Comparison of ENCODE assay signal across 1 cellular context in genomic region chr6:122471107-122472021, GRCh38.
TF ChIP-seq lines count a peak whose summit lies in the region.

TSS of gene SERINC1 (minus strand) at chr6:122471807. CDS start at chr6:122471737, 70 bp downstream.

TF ChIP-seq in HepG2, 621 proteins besides CTCF, POLR2A, EP300 and RAD21 (continued from another document and continues in another):
- TF ChIP-seq ZNF292 (CRISPR knock-in tag; IDR thresholded peaks at IDR 0.05; ENCODE audit: borderline replicate concordance, low read depth) (peak; percentile 77; the same call in 1 of the 2 replicates), TBX2 (CRISPR knock-in tag; IDR thresholded peaks at IDR 0.05; ENCODE audit: borderline replicate concordance) (peak; percentile 87), ZNF160 (CRISPR knock-in tag; IDR thresholded peaks at IDR 0.05) (0 out of 2 replicates have a peak, but pooled peaks have one; percentile 43), ZNF326 (CRISPR knock-in tag; IDR thresholded peaks at IDR 0.05; ENCODE audit: borderline replicate concordance) (no peak), CENPT (CRISPR knock-in tag; IDR thresholded peaks at IDR 0.05; ENCODE audit: low read depth) (no peak), RNF2 (conservative IDR thresholded peaks at IDR 0.05; ENCODE audit: low read depth) (no peak), SUZ12 (IDR thresholded peaks at IDR 0.05; ENCODE audit: low read depth, low read length) (no peak), ZNF557 (CRISPR knock-in tag; IDR thresholded peaks at IDR 0.05) (peak; percentile 84; the same call in 1 of the 2 replicates), KLF9 (CRISPR knock-in tag; IDR thresholded peaks at IDR 0.05; ENCODE audit: low read depth) (no peak; the same call in 1 of the 2 replicates), ZFP1 (CRISPR knock-in tag; IDR thresholded peaks at IDR 0.05) (0 out of 2 replicates have a peak, but pooled peaks have one; percentile 35), MTERF4 (CRISPR knock-in tag; IDR thresholded peaks at IDR 0.05) (no peak), ZNF569 (CRISPR knock-in tag; IDR thresholded peaks at IDR 0.05; ENCODE audit: borderline replicate concordance) (peak; percentile 35; the same call in 1 of the 2 replicates), FOXO4 (CRISPR knock-in tag; conservative IDR thresholded peaks at IDR 0.05) (0 out of 2 replicates have a peak, but pooled peaks have one; percentile 54), NPAS2 (CRISPR knock-in tag; IDR thresholded peaks at IDR 0.05; ENCODE audit: borderline replicate concordance) (no peak), SP1 (IDR thresholded peaks at IDR 0.05) (no peak), SP1 (CRISPR knock-in tag; IDR thresholded peaks at IDR 0.05) (peak; percentile 72; the same call in 1 of the 2 replicates), RARG (CRISPR knock-in tag; IDR thresholded peaks at IDR 0.05; ENCODE audit: low read depth) (peak; percentile 65; the same call in 1 of the 2 replicates), CAMTA2 (CRISPR knock-in tag; IDR thresholded peaks at IDR 0.05; ENCODE audit: borderline replicate concordance) (peak; percentile 40; the same call in 1 of the 2 replicates), IRX3 (CRISPR knock-in tag; IDR thresholded peaks at IDR 0.05; ENCODE audit: borderline replicate concordance, low read depth) (peak; percentile 86; the same call in 1 of the 2 replicates), DZIP1 (CRISPR knock-in tag; IDR thresholded peaks at IDR 0.05) (0 out of 2 replicates have a peak, but pooled peaks have one; percentile 74), RORA (CRISPR knock-in tag; IDR thresholded peaks at IDR 0.05) (no peak)
- TF ChIP-seq, protein P1, sequence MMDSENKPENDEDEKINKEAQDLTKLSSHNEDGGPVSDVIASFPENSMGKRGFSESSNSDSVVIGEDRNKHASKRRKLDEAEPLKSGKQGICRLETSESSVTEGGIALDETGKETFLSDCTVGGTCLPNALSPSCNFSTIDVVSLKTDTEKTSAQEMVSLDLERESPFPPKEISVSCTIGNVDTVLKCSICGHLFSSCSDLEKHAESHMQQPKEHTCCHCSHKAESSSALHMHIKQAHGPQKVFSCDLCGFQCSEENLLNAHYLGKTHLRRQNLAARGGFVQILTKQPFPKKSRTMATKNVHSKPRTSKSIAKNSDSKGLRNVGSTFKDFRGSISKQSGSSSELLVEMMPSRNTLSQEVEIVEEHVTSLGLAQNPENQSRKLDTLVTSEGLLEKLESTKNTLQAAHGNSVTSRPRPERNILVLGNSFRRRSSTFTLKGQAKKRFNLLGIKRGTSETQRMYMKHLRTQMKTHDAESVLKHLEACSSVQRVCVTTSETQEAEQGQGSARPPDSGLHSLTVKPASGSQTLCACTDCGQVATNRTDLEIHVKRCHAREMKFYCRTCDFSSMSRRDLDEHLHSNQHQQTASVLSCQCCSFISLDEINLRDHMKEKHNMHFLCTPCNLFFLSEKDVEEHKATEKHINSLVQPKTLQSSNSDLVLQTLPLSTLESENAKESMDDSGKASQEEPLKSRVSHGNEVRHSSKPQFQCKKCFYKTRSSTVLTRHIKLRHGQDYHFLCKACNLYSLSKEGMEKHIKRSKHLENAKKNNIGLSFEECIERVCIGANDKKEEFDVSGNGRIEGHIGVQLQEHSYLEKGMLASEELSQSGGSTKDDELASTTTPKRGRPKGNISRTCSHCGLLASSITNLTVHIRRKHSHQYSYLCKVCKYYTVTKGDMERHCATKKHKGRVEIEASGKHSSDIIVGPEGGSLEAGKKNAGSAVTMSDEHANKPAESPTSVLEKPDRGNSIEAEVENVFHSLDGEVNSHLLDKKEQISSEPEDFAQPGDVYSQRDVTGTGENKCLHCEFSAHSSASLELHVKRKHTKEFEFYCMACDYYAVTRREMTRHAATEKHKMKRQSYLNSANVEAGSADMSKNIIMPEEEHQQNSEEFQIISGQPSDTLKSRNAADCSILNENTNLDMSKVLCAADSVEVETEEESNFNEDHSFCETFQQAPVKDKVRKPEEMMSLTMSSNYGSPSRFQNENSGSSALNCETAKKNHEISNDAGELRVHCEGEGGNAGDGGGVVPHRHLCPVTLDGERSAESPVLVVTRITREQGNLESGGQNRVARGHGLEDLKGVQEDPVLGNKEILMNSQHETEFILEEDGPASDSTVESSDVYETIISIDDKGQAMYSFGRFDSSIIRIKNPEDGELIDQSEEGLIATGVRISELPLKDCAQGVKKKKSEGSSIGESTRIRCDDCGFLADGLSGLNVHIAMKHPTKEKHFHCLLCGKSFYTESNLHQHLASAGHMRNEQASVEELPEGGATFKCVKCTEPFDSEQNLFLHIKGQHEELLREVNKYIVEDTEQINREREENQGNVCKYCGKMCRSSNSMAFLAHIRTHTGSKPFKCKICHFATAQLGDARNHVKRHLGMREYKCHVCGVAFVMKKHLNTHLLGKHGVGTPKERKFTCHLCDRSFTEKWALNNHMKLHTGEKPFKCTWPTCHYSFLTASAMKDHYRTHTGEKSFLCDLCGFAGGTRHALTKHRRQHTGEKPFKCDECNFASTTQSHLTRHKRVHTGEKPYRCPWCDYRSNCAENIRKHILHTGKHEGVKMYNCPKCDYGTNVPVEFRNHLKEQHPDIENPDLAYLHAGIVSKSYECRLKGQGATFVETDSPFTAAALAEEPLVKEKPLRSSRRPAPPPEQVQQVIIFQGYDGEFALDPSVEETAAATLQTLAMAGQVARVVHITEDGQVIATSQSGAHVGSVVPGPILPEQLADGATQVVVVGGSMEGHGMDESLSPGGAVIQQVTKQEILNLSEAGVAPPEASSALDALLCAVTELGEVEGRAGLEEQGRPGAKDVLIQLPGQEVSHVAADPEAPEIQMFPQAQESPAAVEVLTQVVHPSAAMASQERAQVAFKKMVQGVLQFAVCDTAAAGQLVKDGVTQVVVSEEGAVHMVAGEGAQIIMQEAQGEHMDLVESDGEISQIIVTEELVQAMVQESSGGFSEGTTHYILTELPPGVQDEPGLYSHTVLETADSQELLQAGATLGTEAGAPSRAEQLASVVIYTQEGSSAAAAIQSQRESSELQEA (CRISPR knock-in tag; IDR thresholded peaks at IDR 0.05; ENCODE audit: not compliant biosample characterization), result no peak
- TF ChIP-seq, protein P2, sequence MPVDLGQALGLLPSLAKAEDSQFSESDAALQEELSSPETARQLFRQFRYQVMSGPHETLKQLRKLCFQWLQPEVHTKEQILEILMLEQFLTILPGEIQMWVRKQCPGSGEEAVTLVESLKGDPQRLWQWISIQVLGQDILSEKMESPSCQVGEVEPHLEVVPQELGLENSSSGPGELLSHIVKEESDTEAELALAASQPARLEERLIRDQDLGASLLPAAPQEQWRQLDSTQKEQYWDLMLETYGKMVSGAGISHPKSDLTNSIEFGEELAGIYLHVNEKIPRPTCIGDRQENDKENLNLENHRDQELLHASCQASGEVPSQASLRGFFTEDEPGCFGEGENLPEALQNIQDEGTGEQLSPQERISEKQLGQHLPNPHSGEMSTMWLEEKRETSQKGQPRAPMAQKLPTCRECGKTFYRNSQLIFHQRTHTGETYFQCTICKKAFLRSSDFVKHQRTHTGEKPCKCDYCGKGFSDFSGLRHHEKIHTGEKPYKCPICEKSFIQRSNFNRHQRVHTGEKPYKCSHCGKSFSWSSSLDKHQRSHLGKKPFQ (CRISPR knock-in tag; IDR thresholded peaks at IDR 0.05; ENCODE audit: insufficient replicate concordance), result peak; percentile 39
- TF ChIP-seq, protein P3, sequence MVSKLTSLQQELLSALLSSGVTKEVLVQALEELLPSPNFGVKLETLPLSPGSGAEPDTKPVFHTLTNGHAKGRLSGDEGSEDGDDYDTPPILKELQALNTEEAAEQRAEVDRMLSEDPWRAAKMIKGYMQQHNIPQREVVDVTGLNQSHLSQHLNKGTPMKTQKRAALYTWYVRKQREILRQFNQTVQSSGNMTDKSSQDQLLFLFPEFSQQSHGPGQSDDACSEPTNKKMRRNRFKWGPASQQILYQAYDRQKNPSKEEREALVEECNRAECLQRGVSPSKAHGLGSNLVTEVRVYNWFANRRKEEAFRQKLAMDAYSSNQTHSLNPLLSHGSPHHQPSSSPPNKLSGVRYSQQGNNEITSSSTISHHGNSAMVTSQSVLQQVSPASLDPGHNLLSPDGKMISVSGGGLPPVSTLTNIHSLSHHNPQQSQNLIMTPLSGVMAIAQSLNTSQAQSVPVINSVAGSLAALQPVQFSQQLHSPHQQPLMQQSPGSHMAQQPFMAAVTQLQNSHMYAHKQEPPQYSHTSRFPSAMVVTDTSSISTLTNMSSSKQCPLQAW (CRISPR knock-in tag; IDR thresholded peaks at IDR 0.05), result peak; percentile 83
- TF ChIP-seq, protein P4, sequence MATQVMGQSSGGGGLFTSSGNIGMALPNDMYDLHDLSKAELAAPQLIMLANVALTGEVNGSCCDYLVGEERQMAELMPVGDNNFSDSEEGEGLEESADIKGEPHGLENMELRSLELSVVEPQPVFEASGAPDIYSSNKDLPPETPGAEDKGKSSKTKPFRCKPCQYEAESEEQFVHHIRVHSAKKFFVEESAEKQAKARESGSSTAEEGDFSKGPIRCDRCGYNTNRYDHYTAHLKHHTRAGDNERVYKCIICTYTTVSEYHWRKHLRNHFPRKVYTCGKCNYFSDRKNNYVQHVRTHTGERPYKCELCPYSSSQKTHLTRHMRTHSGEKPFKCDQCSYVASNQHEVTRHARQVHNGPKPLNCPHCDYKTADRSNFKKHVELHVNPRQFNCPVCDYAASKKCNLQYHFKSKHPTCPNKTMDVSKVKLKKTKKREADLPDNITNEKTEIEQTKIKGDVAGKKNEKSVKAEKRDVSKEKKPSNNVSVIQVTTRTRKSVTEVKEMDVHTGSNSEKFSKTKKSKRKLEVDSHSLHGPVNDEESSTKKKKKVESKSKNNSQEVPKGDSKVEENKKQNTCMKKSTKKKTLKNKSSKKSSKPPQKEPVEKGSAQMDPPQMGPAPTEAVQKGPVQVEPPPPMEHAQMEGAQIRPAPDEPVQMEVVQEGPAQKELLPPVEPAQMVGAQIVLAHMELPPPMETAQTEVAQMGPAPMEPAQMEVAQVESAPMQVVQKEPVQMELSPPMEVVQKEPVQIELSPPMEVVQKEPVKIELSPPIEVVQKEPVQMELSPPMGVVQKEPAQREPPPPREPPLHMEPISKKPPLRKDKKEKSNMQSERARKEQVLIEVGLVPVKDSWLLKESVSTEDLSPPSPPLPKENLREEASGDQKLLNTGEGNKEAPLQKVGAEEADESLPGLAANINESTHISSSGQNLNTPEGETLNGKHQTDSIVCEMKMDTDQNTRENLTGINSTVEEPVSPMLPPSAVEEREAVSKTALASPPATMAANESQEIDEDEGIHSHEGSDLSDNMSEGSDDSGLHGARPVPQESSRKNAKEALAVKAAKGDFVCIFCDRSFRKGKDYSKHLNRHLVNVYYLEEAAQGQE (IDR thresholded peaks at IDR 0.05; ENCODE audit: borderline replicate concordance in 1 of 2, low read depth in 1 of 2, low read length in 2 of 2), result peak in 1 of 2 experiments; percentile 7; a peak in 1 of 4 replicates
- TF ChIP-seq, protein P5, sequence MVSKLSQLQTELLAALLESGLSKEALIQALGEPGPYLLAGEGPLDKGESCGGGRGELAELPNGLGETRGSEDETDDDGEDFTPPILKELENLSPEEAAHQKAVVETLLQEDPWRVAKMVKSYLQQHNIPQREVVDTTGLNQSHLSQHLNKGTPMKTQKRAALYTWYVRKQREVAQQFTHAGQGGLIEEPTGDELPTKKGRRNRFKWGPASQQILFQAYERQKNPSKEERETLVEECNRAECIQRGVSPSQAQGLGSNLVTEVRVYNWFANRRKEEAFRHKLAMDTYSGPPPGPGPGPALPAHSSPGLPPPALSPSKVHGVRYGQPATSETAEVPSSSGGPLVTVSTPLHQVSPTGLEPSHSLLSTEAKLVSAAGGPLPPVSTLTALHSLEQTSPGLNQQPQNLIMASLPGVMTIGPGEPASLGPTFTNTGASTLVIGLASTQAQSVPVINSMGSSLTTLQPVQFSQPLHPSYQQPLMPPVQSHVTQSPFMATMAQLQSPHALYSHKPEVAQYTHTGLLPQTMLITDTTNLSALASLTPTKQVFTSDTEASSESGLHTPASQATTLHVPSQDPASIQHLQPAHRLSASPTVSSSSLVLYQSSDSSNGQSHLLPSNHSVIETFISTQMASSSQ (IDR thresholded peaks at IDR 0.05; ENCODE audit: low read depth), result no peak
- TF ChIP-seq, protein P5 (CRISPR knock-in tag; IDR thresholded peaks at IDR 0.05; ENCODE audit: borderline replicate concordance), result peak; percentile 74; the same call in 1 of the 2 replicates
